ENCODE assay signal across 15 cellular contexts in genomic region chr2:65608391-65608790, GRCh38.
"Had no signal": no experiment of that assay in that cellular context is flagged by ENCODE, and none has a peak within 500 bp of the region (broad histone marks: within the 10 kb centered on the region; RNA-seq: fewer than 3 reads in every experiment).

No MANE protein-coding gene starts in this region.

- H3K27me3 Mint-ChIP-seq: activated CD4-positive, alpha-beta T cell treated with anti-CD3 and anti-CD28 coated beads, Interleukin-2, amount 10 ng/mL, durations not matched to agents 24 days and 14 days; naive B cell had no signal

- H3K4me3 ChIP-seq: upper lobe of right lung had no signal

- H3K9me3 Mint-ChIP-seq: activated CD4-positive, alpha-beta T cell treated with anti-CD3 and anti-CD28 coated beads, Interleukin-2, amount 10 ng/mL, durations not matched to agents 24 days and 14 days had no signal

- H3K27ac ChIP-seq: upper lobe of right lung had no signal

- ATAC-seq: activated CD8-positive, alpha-beta T cell treated with anti-CD3 and anti-CD28 coated beads, Interleukin-2, amount 10 ng/mL, durations not matched to agents 7 days and 5 days; left lobe of liver; upper lobe of right lung had no signal

- H3K4me3 Mint-ChIP-seq: activated CD4-positive, alpha-beta T cell treated with anti-CD3 and anti-CD28 coated beads, Interleukin-2, amount 10 ng/mL, durations not matched to agents 24 days and 14 days; activated CD8-positive, alpha-beta T cell treated with anti-CD3 and anti-CD28 coated beads, Interleukin-2, amount 10 ng/mL, durations not matched to agents 7 days and 5 days had no signal

- H3K27ac Mint-ChIP-seq: activated CD4-positive, alpha-beta T cell treated with anti-CD3 and anti-CD28 coated beads, Interleukin-2, amount 10 ng/mL, durations not matched to agents 24 days and 14 days; activated CD8-positive, alpha-beta T cell treated with anti-CD3 and anti-CD28 coated beads, Interleukin-2, amount 10 ng/mL, durations not matched to agents 7 days and 5 days had no signal

- H3K27me3 ChIP-seq: upper lobe of right lung had no signal

- H3K36me3 Mint-ChIP-seq: naive B cell had no signal

- DNase-seq: activated CD4-positive, alpha-beta T cell treated with anti-CD3 and anti-CD28 coated beads, Interleukin-2, amount 10 ng/mL, durations not matched to agents 24 days and 14 days; activated CD4-positive, CD25-positive, alpha-beta regulatory T cell; activated CD8-positive, alpha-beta memory T cell treated with anti-CD3 and anti-CD28 coated beads, Interleukin-2, amount 50 U/mL, for 48 hours; activated CD8-positive, alpha-beta T cell treated with anti-CD3 and anti-CD28 coated beads, Interleukin-2, amount 10 ng/mL, durations not matched to agents 7 days and 5 days; activated naive CD4-positive, alpha-beta T cell; anterior cingulate cortex; naive B cell; nucleus accumbens; posterior cingulate gyrus; retina; stimulated activated CD4-positive, alpha-beta T cell treated with anti-CD3 and anti-CD28 coated beads, Interleukin-4, amount 100 ng/mL, for 1 hour; stimulated activated naive CD4-positive, alpha-beta T cell treated with Interleukin-2 at 50 U/mL for 16 hours; substantia nigra; upper lobe of right lung had no signal
